In the genomic region with DNA sequence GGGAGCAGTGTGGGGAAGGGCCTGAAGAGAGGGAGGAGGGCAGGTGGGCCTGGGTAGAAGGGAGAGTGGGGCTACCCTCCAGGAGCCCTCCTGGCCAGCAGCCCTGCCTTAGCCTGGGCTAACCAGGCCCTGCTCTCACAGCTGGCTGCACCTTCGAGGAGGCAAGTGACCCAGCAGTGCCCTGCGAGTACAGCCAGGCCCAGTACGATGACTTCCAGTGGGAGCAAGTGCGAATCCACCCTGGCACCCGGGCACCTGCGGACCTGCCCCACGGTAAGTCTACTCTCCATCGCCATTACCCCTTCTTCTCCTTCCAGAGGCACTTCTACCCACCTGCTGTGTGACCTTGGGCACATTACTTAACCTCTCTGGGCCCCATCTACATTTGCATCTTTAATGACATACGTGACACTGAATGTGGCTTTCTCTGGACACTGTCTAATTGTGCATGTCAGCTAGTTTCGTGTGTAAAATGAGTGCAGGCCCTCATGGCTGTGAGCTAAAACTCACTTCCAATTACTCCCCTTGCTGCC, we compare ENCODE assay signal across 12 cellular contexts. TPM values are rescaled to one million over a fixed set of nuclear protein-coding genes. Genes with fewer than 3 reads are reported as not detected.
A peak's percentile ranks its signal among the peaks of the same experiment; 100 is the strongest.
DNase-seq lines count a peak whose midpoint lies in the region; ATAC-seq and TF ChIP-seq lines count a peak whose summit lies in the region.
"Had no signal": no experiment of that assay in that cellular context is flagged by ENCODE, and none has a peak within 500 bp of the region (broad histone marks: within the 10 kb centered on the region; RNA-seq: fewer than 3 reads in every experiment).

No MANE protein-coding gene starts in this region.

- H3K9me3 Mint-ChIP-seq in CD14-positive monocyte: peaks cover 0 to 7% (median 2%) of the 10 kb centered on the region in 7 donors
- H3K9me3 Mint-ChIP-seq: CD4-positive, CD25-positive, alpha-beta regulatory T cell had no signal

- no peak for TF ChIP-seq CTCF in CD14-positive monocyte (IDR thresholded peaks at IDR 0.05)
- TF ChIP-seq CTCF in sigmoid colon (IDR thresholded peaks at IDR 0.05): no peak

- H3K9me3 ChIP-seq in Karpas-422 (ENCODE audit: low read length) (no peaks in the 10 kb centered on the region), sigmoid colon (no peaks in the 10 kb centered on the region)
- H3K9me3 ChIP-seq: BLaER1 had no signal

- no peak for TF ChIP-seq EP300 in sigmoid colon (IDR thresholded peaks at IDR 0.05)

- H3K36me3 Mint-ChIP-seq in CD14-positive monocyte: peaks cover 2% of the 10 kb centered on the region in 2 donors
- H3K36me3 Mint-ChIP-seq: CD4-positive, CD25-positive, alpha-beta regulatory T cell had no signal

- H3K4me3 Mint-ChIP-seq in CD14-positive monocyte: no peak overlapping the region
- H3K4me3 Mint-ChIP-seq: CD4-positive, CD25-positive, alpha-beta regulatory T cell had no signal

- no peak for TF ChIP-seq POLR2A in sigmoid colon (IDR thresholded peaks at IDR 0.05)

- no peak for ATAC-seq in HG03196 (IDR thresholded peaks at IDR 0.05; ENCODE audit: unreplicated experiment)

- no peaks in the 10 kb centered on the region for H4K20me1 ChIP-seq in Karpas-422 (ENCODE audit: insufficient read depth, low read depth, low read length)
- H4K20me1 ChIP-seq: BLaER1 had no signal

- H3K27me3 Mint-ChIP-seq in CD14-positive monocyte (ENCODE audit: low read depth in 3 of 3): peaks cover 33 to 38% (median 38%) of the 10 kb centered on the region in 3 donors

- peak; percentile 18 for DNase-seq in CD14-positive monocyte (ENCODE audit: low spot score)
- peak; percentile 23 for DNase-seq in Karpas-422
- DNase-seq in mesenteric fat pad (ENCODE audit: low spot score): peak; percentile 57
- DNase-seq in sigmoid colon: peak; percentile 57
- no peak for DNase-seq in activated CD8-positive, alpha-beta memory T cell treated with anti-CD3 and anti-CD28 coated beads for 24 hours
- DNase-seq in NCI-H345 (lab: John Stamatoyannopoulos, UW): no peak
- DNase-seq: CD4-positive, CD25-positive, alpha-beta regulatory T cell; DMS53; GF-D8; HCEC 1CT had no signal

- H3K27ac ChIP-seq in Karpas-422 (ENCODE audit: low read length): no peak overlapping the region
- H3K27ac ChIP-seq in sigmoid colon: no peak overlapping the region
- H3K27ac ChIP-seq: BLaER1 had no signal

- H3K4me2 ChIP-seq in Karpas-422 (ENCODE audit: low read depth, low read length, poor library complexity, severe bottlenecking): no peak overlapping the region
- H3K4me2 ChIP-seq: BLaER1 had no signal

- peaks cover 5% of the 10 kb centered on the region for H3K4me1 Mint-ChIP-seq in CD14-positive monocyte

- intact Hi-C loops in CD14-positive monocyte (cut with micrococcal nuclease) (no loop called here), sigmoid colon (cut with DNase I) (no loop called here)

- no peaks in the 10 kb centered on the region for H3K4me1 ChIP-seq in Karpas-422 (ENCODE audit: low read length)
- peaks cover 0 to 22% (median 13%) of the 10 kb centered on the region in 4 donors for H3K4me1 ChIP-seq in sigmoid colon

- H3K4me3 ChIP-seq in Karpas-422 (ENCODE audit: low read length) (no peak overlapping the region), sigmoid colon (no peak overlapping the region)
- H3K4me3 ChIP-seq: BLaER1 had no signal

- WGBS in sigmoid colon, 2 donors: 86 to 95% methylated on average over 10 of the region's 10 CpGs

- H3K9ac ChIP-seq in Karpas-422 (ENCODE audit: low read length): no peak overlapping the region
- H3K9ac ChIP-seq: BLaER1 had no signal

- no peaks in the 10 kb centered on the region for H3K9me2 ChIP-seq in Karpas-422 (replicated peaks; ENCODE audit: insufficient read depth, low read length)

- H2AFZ ChIP-seq in Karpas-422 (ENCODE audit: low read length): no peak overlapping the region

- no peaks in the 10 kb centered on the region for H3K36me3 ChIP-seq in Karpas-422 (ENCODE audit: insufficient read depth, low read length)
- no peaks in the 10 kb centered on the region for H3K36me3 ChIP-seq in sigmoid colon
- H3K36me3 ChIP-seq: BLaER1 had no signal

- H3K27me3 ChIP-seq in Karpas-422 (ENCODE audit: low read length) (no peaks in the 10 kb centered on the region), sigmoid colon (peaks cover 0 to 23% (median 7%) of the 10 kb centered on the region in 3 donors)

- no peaks in the 10 kb centered on the region for H3K79me2 ChIP-seq in Karpas-422 (ENCODE audit: low read length)

- peak overlapping the region in 1 of 7 donors; percentile 52 for H3K27ac Mint-ChIP-seq in CD14-positive monocyte
- H3K27ac Mint-ChIP-seq: CD4-positive, CD25-positive, alpha-beta regulatory T cell had no signal

RNA-seq across cellular contexts. Expression of gene PTPRU, which starts 18.9 kb away (rescaled TPM):
- polyA plus RNA-seq in CD14-positive monocyte: under 1 TPM in 1 of 2 donors, not detected in 1; 0.42 TPM
- 1.1 TPM in 1 of 2 replicates, not detected in the other for total RNA-seq in Karpas-422 (2014; rRNA removed; shearing (Covaris generic); ENCODE audit: low replicate concordance)
- total RNA-seq in mesenteric fat pad: 17.2 TPM
- total RNA-seq in sigmoid colon: 10 to 100 TPM in 3 of 4 donors, 1 to 10 TPM in 1; 8.2 to 35.7 (median 25.1) TPM
- 1 to 10 TPM in 2 of 3 donors, under 1 TPM in 1; 0.92 to 7.9 (median 1.8) TPM for polyA plus RNA-seq in sigmoid colon
- total RNA-seq: CD4-positive, CD25-positive, alpha-beta regulatory T cell had no signal
- polyA plus RNA-seq: CD4-positive, CD25-positive, alpha-beta regulatory T cell had no signal

RNA-seq across cellular contexts. Expression of gene MECR, which starts 24.5 kb away (rescaled TPM):
- polyA plus RNA-seq in CD14-positive monocyte (1 to 10 TPM; 6.3 to 7.5 TPM), sigmoid colon (10 to 100 TPM; 10.4 to 17.7 (median 12.6) TPM)
- total RNA-seq in Karpas-422 (2014; rRNA removed; shearing (Covaris generic); ENCODE audit: low replicate concordance): 25.3 and 26.2 TPM in 2 replicates
- total RNA-seq in mesenteric fat pad (57.4 TPM), sigmoid colon (10 to 100 TPM in 3 of 4 donors, 1 to 10 TPM in 1; 9.2 to 26.6 (median 18.5) TPM)

Comparison
In these comparisons a context has a peak if more than half of its experiments do, and no peak if none do; other contexts are left out.
1. DNase-seq: peak in CD14-positive monocyte (single experiment), Karpas-422 (single experiment), mesenteric fat pad (single experiment) and sigmoid colon (single experiment); none in activated CD8-positive, alpha-beta memory T cell treated with anti-CD3 and anti-CD28 coated beads for 24 hours (single experiment) and NCI-H345 (single experiment).